ENCODE assay signal across 18 cellular contexts in genomic region chr15:58413253-58413652, GRCh38. TPM values are rescaled to one million over a fixed set of nuclear protein-coding genes. Genes with fewer than 3 reads are reported as not detected.
DNase-seq lines count a peak whose midpoint lies in the region; ATAC-seq and TF ChIP-seq lines count a peak whose summit lies in the region.
"Had no signal": no experiment of that assay in that cellular context is flagged by ENCODE, and none has a peak within 500 bp of the region (broad histone marks: within the 10 kb centered on the region; RNA-seq: fewer than 3 reads in every experiment).

No MANE protein-coding gene starts in this region.

- peaks cover 18% of the 10 kb centered on the region for H3K4me1 Mint-ChIP-seq in activated T-cell treated with anti-CD3 and anti-CD28 coated beads, Interleukin-2, amount 50 U/mL, for 4 hours (ENCODE audit: low read depth)
- H3K4me1 Mint-ChIP-seq in Caco-2 (ENCODE audit: low read depth, unreplicated experiment): peaks cover 1% of the 10 kb centered on the region

- H3K4me3 ChIP-seq in Caco-2 (ENCODE audit: low read depth, low read length): no peak overlapping the region
- H3K4me3 ChIP-seq: A549 had no signal

- H3K27me3 Mint-ChIP-seq in activated T-cell treated with anti-CD3 and anti-CD28 coated beads, Interleukin-2, amount 50 U/mL, for 4 hours (ENCODE audit: low read depth): no peaks in the 10 kb centered on the region
- H3K27me3 Mint-ChIP-seq in Caco-2 (ENCODE audit: insufficient read depth, unreplicated experiment): no peaks in the 10 kb centered on the region
- H3K27me3 Mint-ChIP-seq: CD4-positive, alpha-beta T cell had no signal

- H3K27me3 ChIP-seq in Caco-2 (replicated peaks; ENCODE audit: control insufficient read depth, insufficient read depth, low read length): no peaks in the 10 kb centered on the region

- no peak overlapping the region for H3K4me3 Mint-ChIP-seq in activated T-cell treated with anti-CD3 and anti-CD28 coated beads, Interleukin-2, amount 50 U/mL, for 4 hours
- H3K4me3 Mint-ChIP-seq in Caco-2 (ENCODE audit: unreplicated experiment): no peak overlapping the region
- H3K4me3 Mint-ChIP-seq: CD4-positive, alpha-beta T cell; HFFc6; IgD-negative memory B cell had no signal

- no peak for TF ChIP-seq CTCF in Caco-2 (IDR thresholded peaks at IDR 0.05; ENCODE audit: insufficient read depth in 1 of 2, low read depth in 1 of 2, low read length in 1 of 2, severe bottlenecking in 1 of 2, unreplicated experiment in 1 of 2)

- H3K4me1 ChIP-seq in Caco-2: no peaks in the 10 kb centered on the region
- H3K4me1 ChIP-seq: A549 had no signal

- POLR2A ChIA-PET in Caco-2 (lab: Charles Lee): no interaction called here

- peak; percentile 25 for ATAC-seq in left lobe of liver
- no peak for ATAC-seq in activated T-cell treated with anti-CD3 and anti-CD28 coated beads, Interleukin-2, amount 50 U/mL, for 4 hours
- ATAC-seq: A549, HCT116 had no signal

- no peaks in the 10 kb centered on the region for H3K9me3 ChIP-seq in Caco-2
- H3K9me3 ChIP-seq: A549 had no signal

- H3K27ac Mint-ChIP-seq in Caco-2 (ENCODE audit: unreplicated experiment): no peak overlapping the region
- H3K27ac Mint-ChIP-seq: CD4-positive, alpha-beta T cell; HFFc6; IgD-negative memory B cell had no signal

- H3K36me3 Mint-ChIP-seq in activated T-cell treated with anti-CD3 and anti-CD28 coated beads, Interleukin-2, amount 50 U/mL, for 4 hours (ENCODE audit: insufficient read depth): no peaks in the 10 kb centered on the region
- H3K36me3 Mint-ChIP-seq in Caco-2 (ENCODE audit: insufficient read depth, unreplicated experiment): no peaks in the 10 kb centered on the region

- DNase-seq in NCI-H82 (lab: John Stamatoyannopoulos, UW) (peak; percentile 14), NCI-H82 treated with DMSO at 0.1 percent for 48 hours (lab: John Stamatoyannopoulos, UW; ENCODE audit: unreplicated experiment) (no peak), OCI-M1 (lab: John Stamatoyannopoulos, UW) (peak; percentile 15), left lobe of liver (ENCODE audit: low spot score) (no peak), NCI-H526 (lab: John Stamatoyannopoulos, UW) (no peak), Caco-2 (no peak)
- no peak for DNase-seq in activated T-cell treated with anti-CD3 and anti-CD28 coated beads, Interleukin-2, amount 50 U/mL, for 4 hours
- DNase-seq: AML-193; CD4-positive, alpha-beta T cell; DMS153; DMS79; GDM1; GOT3; H7; HFFc6 had no signal

- CTCF ChIA-PET in Caco-2 (lab: Charles Lee): no interaction called here

- intact Hi-C loops in Caco-2 (cut with micrococcal nuclease; ENCODE audit: unreplicated experiment): no loop called here

- no peaks in the 10 kb centered on the region for H3K36me3 ChIP-seq in Caco-2 (ENCODE audit: control insufficient read depth, insufficient read depth, low read length)

- no TSS peak for BruUV-seq in Caco-2 (replicated peaks; lab: Mats Ljungman, UMichigan)

- peaks cover 12% of the 10 kb centered on the region for H3K9me3 Mint-ChIP-seq in activated T-cell treated with anti-CD3 and anti-CD28 coated beads, Interleukin-2, amount 50 U/mL, for 4 hours
- H3K9me3 Mint-ChIP-seq in Caco-2 (ENCODE audit: unreplicated experiment): no peaks in the 10 kb centered on the region
- H3K9me3 Mint-ChIP-seq: CD4-positive, alpha-beta T cell; HFFc6 had no signal

RNA-seq across cellular contexts. Expression of gene LIPC, which starts 18.5 kb away (rescaled TPM):
- total RNA-seq in left lobe of liver (202 TPM), Caco-2 (2022) (17.6 and 18.7 TPM in 2 replicates)
- total RNA-seq in activated T-cell treated with anti-CD3 and anti-CD28 coated beads, Interleukin-2, amount 50 U/mL, for 4 hours: under 1 TPM in 1 of 3 donors, not detected in 2; 0.28 TPM
- total RNA-seq: H7, HFFc6 had no signal

Comparison
In these comparisons a context has a peak if more than half of its experiments do, and no peak if none do; other contexts are left out.
1. DNase-seq: peak in NCI-H82 (single experiment) and OCI-M1 (single experiment); none in NCI-H82 treated with DMSO at 0.1 percent for 48 hours (single experiment), left lobe of liver (single experiment), NCI-H526 (0 of 2), activated T-cell treated with anti-CD3 and anti-CD28 coated beads, Interleukin-2, amount 50 U/mL, for 4 hours (single experiment) and Caco-2 (0 of 2).
2. RNA of gene LIPC, which starts 18.5 kb away (total RNA-seq): 202 TPM in left lobe of liver (single experiment) and 17.6 to 18.7 TPM in Caco-2; 0.28 TPM in activated T-cell treated with anti-CD3 and anti-CD28 coated beads, Interleukin-2, amount 50 U/mL, for 4 hours; every median in the first group is over 10 times any median in the second.